Comparison of ENCODE assay signal across 11 cellular contexts in genomic region chr11:2211113-2211971, GRCh38. TPM values are rescaled to one million over a fixed set of nuclear protein-coding genes. Genes with fewer than 3 reads are reported as not detected.
A peak's percentile ranks its signal among the peaks of the same experiment; 100 is the strongest.
DNase-seq lines count a peak whose midpoint lies in the region; ATAC-seq, FAIRE-seq and TF ChIP-seq lines count a peak whose summit lies in the region.
"Had no signal": no experiment of that assay in that cellular context is flagged by ENCODE, and none has a peak within 500 bp of the region (broad histone marks: within the 10 kb centered on the region; RNA-seq: fewer than 3 reads in every experiment).

No MANE protein-coding gene starts in this region.

- peak; percentile 24 for DNase-seq in Right ventricle myocardium superior
- no peak for DNase-seq in left ventricle myocardium inferior
- peak; percentile 99 for DNase-seq in NCI-H526 treated with DMSO at 0.1 percent for 48 hours (lab: John Stamatoyannopoulos, UW)
- peak; percentile 41 for DNase-seq in left lobe of liver (ENCODE audit: low spot score)
- DNase-seq in upper lobe of right lung = peak; percentile 41
- DNase-seq in H54 (ENCODE audit: insufficient read length, low spot score) = no peak
- no peak for DNase-seq in cerebellar cortex (ENCODE audit: low spot score)
- DNase-seq: caudate nucleus had no signal

- peaks cover 9% of the 10 kb centered on the region for H3K9me3 ChIP-seq in left ventricle myocardium inferior (replicated peaks)
- no peaks in the 10 kb centered on the region for H3K9me3 ChIP-seq in upper lobe of right lung

- H3K36me3 ChIP-seq in left ventricle myocardium inferior (no peaks in the 10 kb centered on the region), upper lobe of right lung (no peaks in the 10 kb centered on the region)

- no peak for TF ChIP-seq CTCF in left ventricle myocardium inferior (IDR thresholded peaks at IDR 0.05; ENCODE audit: borderline replicate concordance)
- TF ChIP-seq CTCF in upper lobe of right lung (IDR thresholded peaks at IDR 0.05) = no peak

- intact Hi-C loops in Right ventricle myocardium superior (cut with DNase I) = no loop called here
- intact Hi-C loops in left ventricle myocardium inferior (cut with micrococcal nuclease) = no loop called here
- intact Hi-C loops in upper lobe of right lung (cut with DNase I) = no loop called here

- H3K27me3 ChIP-seq in left ventricle myocardium inferior (ENCODE audit: low read depth) (peaks cover 49% of the 10 kb centered on the region), upper lobe of right lung (no peaks in the 10 kb centered on the region)

- no peak overlapping the region for H3K27ac ChIP-seq in left ventricle myocardium inferior (replicated peaks)
- H3K27ac ChIP-seq in upper lobe of right lung = no peak overlapping the region

- FAIRE-seq in H54 (lab: Jason Lieb, UNC) = no peak

- no peak overlapping the region for H3K4me3 ChIP-seq in left ventricle myocardium inferior
- no peak overlapping the region for H3K4me3 ChIP-seq in upper lobe of right lung
- H3K4me3 ChIP-seq: GM23338 had no signal

- no peak for TF ChIP-seq POLR2A in H54 (IDR thresholded peaks at IDR 0.05; ENCODE audit: low read depth, low read length)

- H3K4me1 ChIP-seq in left ventricle myocardium inferior (no peaks in the 10 kb centered on the region), upper lobe of right lung (no peaks in the 10 kb centered on the region)

- ATAC-seq in Right ventricle myocardium superior (ENCODE audit: poor library complexity) (no peak), left lobe of liver (peak; percentile 23), upper lobe of right lung (no peak), HG02938 (IDR thresholded peaks at IDR 0.05; ENCODE audit: unreplicated experiment) (no peak)
- ATAC-seq: GM23338 had no signal

RNA-seq across cellular contexts. Expression of gene TH, which starts 39.7 kb away (rescaled TPM):
- total RNA-seq in Right ventricle myocardium superior = not detected
- not detected for total RNA-seq in left ventricle myocardium inferior
- total RNA-seq in left lobe of liver = not detected
- not detected for total RNA-seq in upper lobe of right lung
- total RNA-seq: GM23338, OCI-LY7 had no signal

RNA-seq across cellular contexts. Expression of gene INS, which starts 50.3 kb away (rescaled TPM):
- not detected for total RNA-seq in Right ventricle myocardium superior
- total RNA-seq in left ventricle myocardium inferior = not detected
- total RNA-seq in left lobe of liver = not detected
- not detected for total RNA-seq in upper lobe of right lung
- total RNA-seq: GM23338, OCI-LY7 had no signal

RNA-seq across cellular contexts. Expression of gene ASCL2, which starts 59.0 kb away (rescaled TPM):
- total RNA-seq in Right ventricle myocardium superior = 0.11 TPM
- not detected for total RNA-seq in left ventricle myocardium inferior
- total RNA-seq in left lobe of liver = 0.83 TPM
- total RNA-seq in upper lobe of right lung = 2.2 TPM
- total RNA-seq: OCI-LY7 had no signal

Comparison
In these comparisons a context has a peak if more than half of its experiments do, and no peak if none do; other contexts are left out.
1. DNase-seq: peak in Right ventricle myocardium superior (single experiment), NCI-H526 treated with DMSO at 0.1 percent for 48 hours (single experiment), left lobe of liver (single experiment) and upper lobe of right lung (single experiment); none in left ventricle myocardium inferior (single experiment), H54 (single experiment) and cerebellar cortex (single experiment).